In genomic region chr14:54438703-54439102, GRCh38 we compare ENCODE assay signal across 1 cellular context.
TF ChIP-seq lines count a peak whose summit lies in the region.

No MANE protein-coding gene starts in this region.

TF ChIP-seq in GM23338, 12 proteins besides CTCF, POLR2A, EP300 and RAD21:
- TF ChIP-seq ETS1 (IDR thresholded peaks at IDR 0.05) (no peak), CREB1 (CRISPR knock-in tag; IDR thresholded peaks at IDR 0.05; ENCODE audit: low read depth) (no peak), JUNB (IDR thresholded peaks at IDR 0.05; ENCODE audit: unreplicated experiment) (no peak), EZH2 (IDR thresholded peaks at IDR 0.05; ENCODE audit: low read depth, unreplicated experiment) (no peak), ZNF462 (CRISPR knock-in tag; IDR thresholded peaks at IDR 0.05) (0 out of 2 replicates have a peak, but pooled peaks have one; percentile 29), REST (IDR thresholded peaks at IDR 0.05; ENCODE audit: unreplicated experiment) (no peak), STAT1 (IDR thresholded peaks at IDR 0.05; ENCODE audit: unreplicated experiment) (no peak), ZNF331 (CRISPR knock-in tag; IDR thresholded peaks at IDR 0.05; ENCODE audit: low read depth) (no peak), EZH2phosphoT487 (IDR thresholded peaks at IDR 0.05; ENCODE audit: unreplicated experiment) (no peak)
